Comparison of ENCODE assay signal across 12 cellular contexts in genomic region chr15:74791667-74792066, GRCh38. TPM values are rescaled to one million over a fixed set of nuclear protein-coding genes. Genes with fewer than 3 reads are reported as not detected.
A peak's percentile ranks its signal among the peaks of the same experiment; 100 is the strongest.
DNase-seq lines count a peak whose midpoint lies in the region; ATAC-seq and TF ChIP-seq lines count a peak whose summit lies in the region.
"Had no signal": no experiment of that assay in that cellular context is flagged by ENCODE, and none has a peak within 500 bp of the region (broad histone marks: within the 10 kb centered on the region; RNA-seq: fewer than 3 reads in every experiment).

No MANE protein-coding gene starts in this region.

- no peak overlapping the region for H3K4me3 ChIP-seq in right atrium auricular region
- no peak overlapping the region for H3K4me3 ChIP-seq in heart left ventricle
- no peak overlapping the region for H3K4me3 ChIP-seq in esophagus squamous epithelium

- no peaks in the 10 kb centered on the region for H3K27me3 Mint-ChIP-seq in activated CD4-positive, alpha-beta memory T cell treated with anti-CD3 and anti-CD28 coated beads for 36 hours

- H3K27me3 ChIP-seq in right atrium auricular region (no peaks in the 10 kb centered on the region), heart left ventricle (no peaks in the 10 kb centered on the region), esophagus squamous epithelium (no peaks in the 10 kb centered on the region)
- H3K27me3 ChIP-seq: left lung had no signal

- H3K4me1 ChIP-seq in right atrium auricular region (peaks cover 0 to 82% of the 10 kb centered on the region in 2 donors), heart left ventricle (peaks cover 27 to 96% (median 71%) of the 10 kb centered on the region in 12 donors), esophagus squamous epithelium (peaks cover 74 to 100% (median 85%) of the 10 kb centered on the region in 3 donors)

- intact Hi-C loops in heart left ventricle (cut with DNase I) (no loop called here), esophagus squamous epithelium (cut with DNase I) (no loop called here)
- intact Hi-C loops in activated CD4-positive, alpha-beta memory T cell treated with anti-CD3 and anti-CD28 coated beads for 36 hours (cut with micrococcal nuclease), result no loop called here

- no peak for TF ChIP-seq CTCF in right atrium auricular region (IDR thresholded peaks at IDR 0.05)
- no peak for TF ChIP-seq CTCF in heart left ventricle (IDR thresholded peaks at IDR 0.05)
- no peak for TF ChIP-seq CTCF in esophagus squamous epithelium (IDR thresholded peaks at IDR 0.05)

- H3K4me3 Mint-ChIP-seq in activated CD4-positive, alpha-beta memory T cell treated with anti-CD3 and anti-CD28 coated beads for 36 hours, result peak overlapping the region; percentile 6

- TF ChIP-seq POLR2A in heart left ventricle (IDR thresholded peaks at IDR 0.05) (no peak), esophagus squamous epithelium (IDR thresholded peaks at IDR 0.05) (no peak)

- CTCF ChIA-PET in activated CD4-positive, alpha-beta memory T cell treated with anti-CD3 and anti-CD28 coated beads for 36 hours (lab: Charles Lee), result interaction anchor here (1.1 to 20.5 kb wide), 4 partner anchors 8 to 159 kb away, joined by 3 to 1220 read pairs (median 4); partner anchors contain the start of gene CSK

- POLR2A ChIA-PET in activated CD4-positive, alpha-beta memory T cell treated with anti-CD3 and anti-CD28 coated beads for 36 hours (lab: Charles Lee), result interaction anchor here (2.7 to 9.4 kb wide), 2 partner anchors 12 to 20 kb away, joined by 11 to 116 read pairs; partner anchors contain the start of gene CSK

- no peaks in the 10 kb centered on the region for H3K9me3 Mint-ChIP-seq in activated CD4-positive, alpha-beta memory T cell treated with anti-CD3 and anti-CD28 coated beads for 36 hours

- peaks cover 89% of the 10 kb centered on the region for H3K4me1 Mint-ChIP-seq in activated CD4-positive, alpha-beta memory T cell treated with anti-CD3 and anti-CD28 coated beads for 36 hours (ENCODE audit: low read depth)

- ATAC-seq in heart left ventricle (no peak), HG03457 (IDR thresholded peaks at IDR 0.05; ENCODE audit: unreplicated experiment) (no peak)
- ATAC-seq: left lung had no signal

- H3K36me3 ChIP-seq in right atrium auricular region (no peaks in the 10 kb centered on the region), heart left ventricle (peaks cover 0 to 19% (median 0%) of the 10 kb centered on the region in 9 donors), esophagus squamous epithelium (peaks cover 0 to 7% (median 0%) of the 10 kb centered on the region in 3 donors)

- H3K9me3 ChIP-seq in right atrium auricular region (no peaks in the 10 kb centered on the region), heart left ventricle (no peaks in the 10 kb centered on the region), esophagus squamous epithelium (no peaks in the 10 kb centered on the region)
- H3K9me3 ChIP-seq: left lung had no signal

- DNase-seq in right atrium auricular region (ENCODE audit: low spot score) (no peak), heart left ventricle (no peak), esophagus squamous epithelium (lab: John Stamatoyannopoulos, UW) (no peak), AG08395 (ENCODE audit: low spot score) (no peak), NCI-H526 (lab: John Stamatoyannopoulos, UW) (no peak), NCI-H69 (lab: John Stamatoyannopoulos, UW) (no peak)
- DNase-seq in activated CD4-positive, alpha-beta memory T cell treated with anti-CD3 and anti-CD28 coated beads for 36 hours, result no peak
- DNase-seq: NCI-H1048, NCI-H524 treated with DMSO at 0.1 percent for 48 hours, WERI-Rb-1 had no signal

- H3K36me3 Mint-ChIP-seq in activated CD4-positive, alpha-beta memory T cell treated with anti-CD3 and anti-CD28 coated beads for 36 hours, result peaks cover 42% of the 10 kb centered on the region

- 72 to 91% (median 76%) methylated on average over 7 of the region's 7 CpGs for WGBS in heart left ventricle, 4 donors
- 63 to 86% methylated on average over 4 to 7 of the region's 7 CpGs for WGBS in esophagus squamous epithelium, 2 donors

- peak overlapping the region; percentile 91 to 92 for H3K27ac ChIP-seq in right atrium auricular region
- H3K27ac ChIP-seq in heart left ventricle, result peak overlapping the region in 2 of 12 donors; percentile 17 to 97
- H3K27ac ChIP-seq in esophagus squamous epithelium, result peak overlapping the region; percentile 47 to 99 (median 78)
- H3K27ac ChIP-seq: WERI-Rb-1 had no signal

- peak overlapping the region; percentile 99 for H3K27ac Mint-ChIP-seq in activated CD4-positive, alpha-beta memory T cell treated with anti-CD3 and anti-CD28 coated beads for 36 hours

RNA-seq across cellular contexts. Expression of gene CSK, which starts 9.8 kb away (rescaled TPM):
- total RNA-seq in right atrium auricular region (10 to 100 TPM; 25.6 to 26.8 TPM), heart left ventricle (10 to 100 TPM; 19.1 to 66.7 (median 28.4) TPM), esophagus squamous epithelium (100 to 1,000 TPM in 1 of 4 donors, 10 to 100 TPM in 3; 30.6 to 130 (median 45.2) TPM)
- 10 to 100 TPM; 23.9 to 24.7 TPM for polyA plus RNA-seq in heart left ventricle
- 100 to 1,000 TPM; 260 to 262 TPM for total RNA-seq in activated CD4-positive, alpha-beta memory T cell treated with anti-CD3 and anti-CD28 coated beads for 36 hours

RNA-seq across cellular contexts. Expression of gene LMAN1L, which starts 21.0 kb away (rescaled TPM):
- 10 to 100 TPM; 13.8 to 88.7 TPM for total RNA-seq in right atrium auricular region
- 10 to 100 TPM in 2 of 9 donors, 1 to 10 TPM in 5, under 1 TPM in 2; 0.19 to 16.3 (median 7.8) TPM for total RNA-seq in heart left ventricle
- 1 to 10 TPM in 1 of 2 donors, not detected in 1; 5.8 TPM for polyA plus RNA-seq in heart left ventricle
- total RNA-seq in activated CD4-positive, alpha-beta memory T cell treated with anti-CD3 and anti-CD28 coated beads for 36 hours, result not detected
- under 1 TPM in 1 of 4 donors, not detected in 3; 0.18 TPM for total RNA-seq in esophagus squamous epithelium

RNA-seq across cellular contexts. Expression of gene CPLX3, which starts 34.8 kb away (rescaled TPM):
- 10 to 100 TPM in 1 of 2 donors, 1 to 10 TPM in 1; 1.1 to 10.8 TPM for total RNA-seq in right atrium auricular region
- 1 to 10 TPM in 5 of 9 donors, under 1 TPM in 1, not detected in 3; 0.14 to 3.3 (median 2.0) TPM for total RNA-seq in heart left ventricle
- polyA plus RNA-seq in heart left ventricle, result 1 to 10 TPM in 1 of 2 donors, under 1 TPM in 1; 0.06 to 1.5 TPM
- total RNA-seq in activated CD4-positive, alpha-beta memory T cell treated with anti-CD3 and anti-CD28 coated beads for 36 hours, result not detected
- total RNA-seq in esophagus squamous epithelium, result under 1 TPM in 1 of 4 donors, not detected in 3; 0.11 TPM
- total RNA-seq: left lung had no signal

RNA-seq across cellular contexts. Expression of gene CYP1A2, which starts 43.0 kb away (rescaled TPM):
- total RNA-seq in right atrium auricular region, result not detected
- not detected for total RNA-seq in heart left ventricle
- not detected for polyA plus RNA-seq in heart left ventricle
- not detected for total RNA-seq in activated CD4-positive, alpha-beta memory T cell treated with anti-CD3 and anti-CD28 coated beads for 36 hours
- not detected for total RNA-seq in esophagus squamous epithelium

RNA-seq across cellular contexts. Expression of gene ULK3, which starts 51.3 kb away (rescaled TPM):
- total RNA-seq in right atrium auricular region, result 10 to 100 TPM; 38.1 to 42.9 TPM
- 10 to 100 TPM; 22.6 to 39.3 (median 29.5) TPM for total RNA-seq in heart left ventricle
- 10 to 100 TPM; 28.0 to 29.3 TPM for polyA plus RNA-seq in heart left ventricle
- total RNA-seq in activated CD4-positive, alpha-beta memory T cell treated with anti-CD3 and anti-CD28 coated beads for 36 hours, result 10 to 100 TPM; 51.4 to 57.6 TPM
- total RNA-seq in esophagus squamous epithelium, result 100 to 1,000 TPM in 1 of 4 donors, 10 to 100 TPM in 3; 53.3 to 113 (median 60.9) TPM
